ENCODE assay signal across 10 cellular contexts in genomic region chr11:61555051-61555969, GRCh38.
A peak's percentile ranks its signal among the peaks of the same experiment; 100 is the strongest.
DNase-seq lines count a peak whose midpoint lies in the region; ATAC-seq and TF ChIP-seq lines count a peak whose summit lies in the region.
"Had no signal": no experiment of that assay in that cellular context is flagged by ENCODE, and none has a peak within 500 bp of the region (broad histone marks: within the 10 kb centered on the region; RNA-seq: fewer than 3 reads in every experiment).

No MANE protein-coding gene starts in this region.

- no peak for ATAC-seq in GM21528 (IDR thresholded peaks at IDR 0.05; ENCODE audit: low FRiP score, unreplicated experiment)

- H3K4me3 ChIP-seq in BLaER1 = no peak overlapping the region

- DNase-seq in iPS-NIHi7 (ENCODE audit: extremely low spot score) (peak; percentile 70), ACHN (no peak), putamen (ENCODE audit: low spot score) (no peak)
- no peak for DNase-seq in stimulated activated CD4-positive, alpha-beta T cell treated with anti-CD3 and anti-CD28 coated beads, Interleukin-15, amount 100 ng/mL, for 24 hours
- DNase-seq: activated CD4-positive, alpha-beta T cell treated with anti-CD3 and anti-CD28 coated beads, Interleukin-2, amount 50 U/mL, for 4 hours; DMS 273 treated with DMSO at 0.1 percent for 48 hours had no signal

- peaks cover 60% of the 10 kb centered on the region for H4K20me1 ChIP-seq in BLaER1

- no peaks in the 10 kb centered on the region for H3K9me3 ChIP-seq in BLaER1

- no peak overlapping the region for H3K27ac ChIP-seq in BLaER1
- H3K27ac ChIP-seq in angular gyrus (ENCODE audit: low read depth, low read length) = peak overlapping the region; percentile 44

- no peaks in the 10 kb centered on the region for H3K36me3 ChIP-seq in BLaER1

- no peak for TF ChIP-seq RAD21 in Ishikawa (IDR thresholded peaks at IDR 0.05; ENCODE audit: low read depth)

- no peak overlapping the region for H3K9ac ChIP-seq in BLaER1

- H3K27me3 ChIP-seq in BLaER1 = peaks cover 79% of the 10 kb centered on the region

- peak overlapping the region; percentile 43; the same call in 1 of the 2 replicates for H3K4me2 ChIP-seq in BLaER1

- in situ Hi-C loops in ACHN (cut with HindIII; ENCODE audit: low pct_ligation_motif_present, low pct_unique_long_range_greater_than_20kb, low sequenced_read_pairs) = no loop called here

- TF ChIP-seq EP300 in Ishikawa (IDR thresholded peaks at IDR 0.05; ENCODE audit: borderline replicate concordance) = no peak

- H3K4me1 ChIP-seq in BLaER1 = no peaks in the 10 kb centered on the region

TF ChIP-seq in Ishikawa, 13 proteins besides CTCF, POLR2A, EP300 and RAD21:
- TF ChIP-seq ZBTB7A (IDR thresholded peaks at IDR 0.05; ENCODE audit: low read depth) (no peak), USF1 (IDR thresholded peaks at IDR 0.05) (no peak), MAX (IDR thresholded peaks at IDR 0.05) (no peak), YY1 (IDR thresholded peaks at IDR 0.05; ENCODE audit: low read depth) (no peak), NFIC (IDR thresholded peaks at IDR 0.05) (no peak), EGR1 (IDR thresholded peaks at IDR 0.05) (0 out of 2 replicates have a peak, but pooled peaks have one; percentile 47)
